In genomic region chr5:162434311-162434710, GRCh38 we compare ENCODE assay signal across 15 cellular contexts.
DNase-seq lines count a peak whose midpoint lies in the region; ATAC-seq and TF ChIP-seq lines count a peak whose summit lies in the region.
"Had no signal": no experiment of that assay in that cellular context is flagged by ENCODE, and none has a peak within 500 bp of the region (broad histone marks: within the 10 kb centered on the region; RNA-seq: fewer than 3 reads in every experiment).

No MANE protein-coding gene starts in this region.

- no peak overlapping the region for H3K4me2 ChIP-seq in smooth muscle cell

- no peak overlapping the region for H3K9ac ChIP-seq in smooth muscle cell (ENCODE audit: low read depth)

- H3K27ac ChIP-seq in smooth muscle cell (ENCODE audit: low read depth), result no peak overlapping the region
- H3K27ac ChIP-seq: C4-2B had no signal

- no peaks in the 10 kb centered on the region for H3K9me3 ChIP-seq in smooth muscle cell (replicated peaks; ENCODE audit: low read depth)
- H3K9me3 ChIP-seq: BE2C, HAP-1 had no signal

- H3K4me1 ChIP-seq in smooth muscle cell (ENCODE audit: low read depth), result no peaks in the 10 kb centered on the region
- H3K4me1 ChIP-seq: BE2C, HAP-1 had no signal

- H3K27me3 ChIP-seq in kidney epithelial cell (ENCODE audit: control insufficient read depth, insufficient read depth, low read length), result no peaks in the 10 kb centered on the region
- no peaks in the 10 kb centered on the region for H3K27me3 ChIP-seq in smooth muscle cell (ENCODE audit: low read depth)
- H3K27me3 ChIP-seq: BE2C had no signal

- H3F3A ChIP-seq in smooth muscle cell (ENCODE audit: low read depth), result no peaks in the 10 kb centered on the region

- no peaks in the 10 kb centered on the region for H3K36me3 Mint-ChIP-seq in nephron (ENCODE audit: low read depth)
- H3K36me3 Mint-ChIP-seq: CD8-positive, alpha-beta T cell had no signal

- H3K4me3 ChIP-seq in kidney epithelial cell (ENCODE audit: low read depth, low read length) (no peak overlapping the region), smooth muscle cell (no peak overlapping the region)
- H3K4me3 ChIP-seq: HAP-1 had no signal

- H3K79me2 ChIP-seq in smooth muscle cell (ENCODE audit: low read depth), result no peaks in the 10 kb centered on the region

- no peak for ATAC-seq in GM21825 (IDR thresholded peaks at IDR 0.05; ENCODE audit: unreplicated experiment)
- ATAC-seq: CD8-positive, alpha-beta T cell; HepG2 had no signal

- H4K20me1 ChIP-seq in smooth muscle cell (ENCODE audit: low read depth), result no peaks in the 10 kb centered on the region

- TF ChIP-seq CTCF in kidney epithelial cell (IDR thresholded peaks at IDR 0.05; ENCODE audit: insufficient read depth, low read length, poor library complexity, severe bottlenecking), result no peak
- TF ChIP-seq CTCF in nephron (IDR thresholded peaks at IDR 0.05; ENCODE audit: unreplicated experiment in 3 of 3), result no peak
- no peak for TF ChIP-seq CTCF in smooth muscle cell (IDR thresholded peaks at IDR 0.05; ENCODE audit: borderline replicate concordance, insufficient read depth, poor library complexity, severe bottlenecking)

- 88% methylated on average over 1 of the region's 1 CpG for WGBS in smooth muscle cell (ENCODE audit: low lambda C conversion rate)

- H2AFZ ChIP-seq in smooth muscle cell (ENCODE audit: low read depth), result no peak overlapping the region

- H3K36me3 ChIP-seq in kidney epithelial cell (ENCODE audit: control insufficient read depth, insufficient read depth, low read length), result no peaks in the 10 kb centered on the region
- no peaks in the 10 kb centered on the region for H3K36me3 ChIP-seq in smooth muscle cell (ENCODE audit: low read depth)
- H3K36me3 ChIP-seq: BE2C, HAP-1 had no signal

- DNase-seq in NCI-H446 treated with DMSO at 0.1 percent for 48 hours (lab: John Stamatoyannopoulos, UW), result peak; percentile 95
- peak; percentile 47 for DNase-seq in kidney epithelial cell (ENCODE audit: low read depth)
- no peak for DNase-seq in NCI-H2196 (lab: John Stamatoyannopoulos, UW; ENCODE audit: unreplicated experiment)
- no peak for DNase-seq in activated naive CD4-positive, alpha-beta T cell treated with Interleukin-2 at 50 U/mL for 16 hours
- DNase-seq in smooth muscle cell (lab: John Stamatoyannopoulos, UW; ENCODE audit: unreplicated experiment), result no peak
- DNase-seq: BE2C; CD8-positive, alpha-beta T cell; COR-L47; DND-41; GF-D8 had no signal

- peaks cover 23% of the 10 kb centered on the region for H3K4me1 Mint-ChIP-seq in nephron

- H3K4me3 Mint-ChIP-seq in nephron, result no peak overlapping the region
- H3K4me3 Mint-ChIP-seq: CD8-positive, alpha-beta T cell had no signal

- H3K9me3 Mint-ChIP-seq in nephron, result no peaks in the 10 kb centered on the region

- H3K27me3 Mint-ChIP-seq in nephron (ENCODE audit: low read depth), result no peaks in the 10 kb centered on the region

- peak overlapping the region; percentile 21 to 83 (median 61) for H3K27ac Mint-ChIP-seq in nephron
- H3K27ac Mint-ChIP-seq: CD8-positive, alpha-beta T cell had no signal

Comparison
In these comparisons a context has a peak if more than half of its experiments do, and no peak if none do; other contexts are left out.
1. DNase-seq: peak in NCI-H446 treated with DMSO at 0.1 percent for 48 hours (single experiment) and kidney epithelial cell (single experiment); none in NCI-H2196 (single experiment), activated naive CD4-positive, alpha-beta T cell treated with Interleukin-2 at 50 U/mL for 16 hours (single experiment) and smooth muscle cell (single experiment).